6 cellular contexts compared by ENCODE assay signal in genomic region chr1:183638988-183639387, GRCh38. TPM values are rescaled to one million over a fixed set of nuclear protein-coding genes. Genes with fewer than 3 reads are reported as not detected.
"Had no signal": no experiment of that assay in that cellular context is flagged by ENCODE, and none has a peak within 500 bp of the region (broad histone marks: within the 10 kb centered on the region; RNA-seq: fewer than 3 reads in every experiment).

No MANE protein-coding gene starts in this region.

RNA-seq across cellular contexts. Expression of gene APOBEC4, which starts 14.1 kb away (rescaled TPM):
- total RNA-seq: GM23338, H1, H9, HT1080, IMR-90, K562 had no signal
- polyA plus RNA-seq: H1, IMR-90, K562 had no signal

RNA-seq across cellular contexts. Expression of gene NCF2, which starts 48.7 kb away (rescaled TPM):
- total RNA-seq: GM23338, H1, H9 had no signal
- polyA plus RNA-seq: GM23338, H1 had no signal
